3 cellular contexts compared by ENCODE assay signal in the genomic region with DNA sequence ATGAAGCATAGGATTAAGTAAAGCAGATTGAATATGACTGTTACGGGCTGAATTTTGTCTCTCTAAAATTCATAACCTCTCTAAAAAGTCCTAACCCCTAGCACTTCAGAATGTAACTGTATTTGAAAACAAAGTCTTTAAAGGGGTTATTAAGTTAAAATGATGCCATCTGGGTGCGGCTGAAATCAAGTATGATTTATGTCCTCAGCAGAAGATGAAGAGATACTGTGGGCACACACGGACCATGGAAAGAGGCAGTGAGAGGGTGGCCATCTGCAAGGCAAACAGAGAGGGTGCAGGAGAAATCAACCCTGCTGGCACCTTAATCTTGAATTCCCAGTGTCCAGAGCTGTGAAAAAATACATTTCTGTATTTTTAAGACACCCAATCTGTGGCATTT.
TF ChIP-seq lines count a peak whose summit lies in the region.

No MANE protein-coding gene starts in this region.

TF ChIP-seq in SK-N-SH, 30 proteins besides CTCF, POLR2A, EP300 and RAD21 (continued from another document):
- TF ChIP-seq SMC3 (IDR thresholded peaks at IDR 0.05; ENCODE audit: low read depth, low read length) (no peak), GATA2 (CRISPR knock-in tag; IDR thresholded peaks at IDR 0.05) (peak; percentile 54; the same call in 1 of the 2 replicates), SIN3A (IDR thresholded peaks at IDR 0.05; ENCODE audit: borderline replicate concordance, low read depth, low read length) (no peak), POLR2AphosphoS5 (IDR thresholded peaks at IDR 0.05; ENCODE audit: low read depth, low read length) (no peak), RXRA (IDR thresholded peaks at IDR 0.05; ENCODE audit: borderline replicate concordance, low read depth) (no peak), MXI1 (IDR thresholded peaks at IDR 0.05; ENCODE audit: low read depth, low read length) (no peak), FOXJ3 (CRISPR knock-in tag; IDR thresholded peaks at IDR 0.05) (no peak)
TF ChIP-seq in SK-N-SH: peak in this region for 1.

TF ChIP-seq in SK-N-SH treated with all-trans-retinoic acid at 6 μM for 48 hours, 23 proteins besides CTCF, POLR2A, EP300 and RAD21 (continued from another document and continues in another):
- TF ChIP-seq, protein P1, sequence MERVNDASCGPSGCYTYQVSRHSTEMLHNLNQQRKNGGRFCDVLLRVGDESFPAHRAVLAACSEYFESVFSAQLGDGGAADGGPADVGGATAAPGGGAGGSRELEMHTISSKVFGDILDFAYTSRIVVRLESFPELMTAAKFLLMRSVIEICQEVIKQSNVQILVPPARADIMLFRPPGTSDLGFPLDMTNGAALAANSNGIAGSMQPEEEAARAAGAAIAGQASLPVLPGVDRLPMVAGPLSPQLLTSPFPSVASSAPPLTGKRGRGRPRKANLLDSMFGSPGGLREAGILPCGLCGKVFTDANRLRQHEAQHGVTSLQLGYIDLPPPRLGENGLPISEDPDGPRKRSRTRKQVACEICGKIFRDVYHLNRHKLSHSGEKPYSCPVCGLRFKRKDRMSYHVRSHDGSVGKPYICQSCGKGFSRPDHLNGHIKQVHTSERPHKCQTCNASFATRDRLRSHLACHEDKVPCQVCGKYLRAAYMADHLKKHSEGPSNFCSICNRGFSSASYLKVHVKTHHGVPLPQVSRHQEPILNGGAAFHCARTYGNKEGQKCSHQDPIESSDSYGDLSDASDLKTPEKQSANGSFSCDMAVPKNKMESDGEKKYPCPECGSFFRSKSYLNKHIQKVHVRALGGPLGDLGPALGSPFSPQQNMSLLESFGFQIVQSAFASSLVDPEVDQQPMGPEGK (CRISPR knock-in tag; IDR thresholded peaks at IDR 0.05; ENCODE audit: borderline replicate concordance): no peak
- TF ChIP-seq PPARA (CRISPR knock-in tag; IDR thresholded peaks at IDR 0.05; ENCODE audit: borderline replicate concordance) (no peak), ZFP30 (CRISPR knock-in tag; IDR thresholded peaks at IDR 0.05) (no peak), ESRRG (CRISPR knock-in tag; IDR thresholded peaks at IDR 0.05) (no peak), GLIS3 (CRISPR knock-in tag; IDR thresholded peaks at IDR 0.05) (no peak), OSR1 (CRISPR knock-in tag; IDR thresholded peaks at IDR 0.05) (no peak), BACH2 (CRISPR knock-in tag; IDR thresholded peaks at IDR 0.05; ENCODE audit: borderline replicate concordance) (no peak), ZNF70 (CRISPR knock-in tag; IDR thresholded peaks at IDR 0.05) (no peak), ISL1 (CRISPR knock-in tag; IDR thresholded peaks at IDR 0.05) (no peak), ZNF565 (CRISPR knock-in tag; conservative IDR thresholded peaks at IDR 0.05; ENCODE audit: low read depth) (no peak), ZC3H10 (CRISPR knock-in tag; IDR thresholded peaks at IDR 0.05) (no peak), TCF4 (CRISPR knock-in tag; IDR thresholded peaks at IDR 0.05; ENCODE audit: borderline replicate concordance) (no peak), CSDC2 (CRISPR knock-in tag; IDR thresholded peaks at IDR 0.05) (no peak), CSRNP3 (CRISPR knock-in tag; IDR thresholded peaks at IDR 0.05) (no peak)
- TF ChIP-seq, protein P2, sequence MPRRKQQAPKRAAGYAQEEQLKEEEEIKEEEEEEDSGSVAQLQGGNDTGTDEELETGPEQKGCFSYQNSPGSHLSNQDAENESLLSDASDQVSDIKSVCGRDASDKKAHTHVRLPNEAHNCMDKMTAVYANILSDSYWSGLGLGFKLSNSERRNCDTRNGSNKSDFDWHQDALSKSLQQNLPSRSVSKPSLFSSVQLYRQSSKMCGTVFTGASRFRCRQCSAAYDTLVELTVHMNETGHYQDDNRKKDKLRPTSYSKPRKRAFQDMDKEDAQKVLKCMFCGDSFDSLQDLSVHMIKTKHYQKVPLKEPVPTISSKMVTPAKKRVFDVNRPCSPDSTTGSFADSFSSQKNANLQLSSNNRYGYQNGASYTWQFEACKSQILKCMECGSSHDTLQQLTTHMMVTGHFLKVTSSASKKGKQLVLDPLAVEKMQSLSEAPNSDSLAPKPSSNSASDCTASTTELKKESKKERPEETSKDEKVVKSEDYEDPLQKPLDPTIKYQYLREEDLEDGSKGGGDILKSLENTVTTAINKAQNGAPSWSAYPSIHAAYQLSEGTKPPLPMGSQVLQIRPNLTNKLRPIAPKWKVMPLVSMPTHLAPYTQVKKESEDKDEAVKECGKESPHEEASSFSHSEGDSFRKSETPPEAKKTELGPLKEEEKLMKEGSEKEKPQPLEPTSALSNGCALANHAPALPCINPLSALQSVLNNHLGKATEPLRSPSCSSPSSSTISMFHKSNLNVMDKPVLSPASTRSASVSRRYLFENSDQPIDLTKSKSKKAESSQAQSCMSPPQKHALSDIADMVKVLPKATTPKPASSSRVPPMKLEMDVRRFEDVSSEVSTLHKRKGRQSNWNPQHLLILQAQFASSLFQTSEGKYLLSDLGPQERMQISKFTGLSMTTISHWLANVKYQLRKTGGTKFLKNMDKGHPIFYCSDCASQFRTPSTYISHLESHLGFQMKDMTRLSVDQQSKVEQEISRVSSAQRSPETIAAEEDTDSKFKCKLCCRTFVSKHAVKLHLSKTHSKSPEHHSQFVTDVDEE (CRISPR knock-in tag; IDR thresholded peaks at IDR 0.05): no peak
- TF ChIP-seq, protein P3, sequence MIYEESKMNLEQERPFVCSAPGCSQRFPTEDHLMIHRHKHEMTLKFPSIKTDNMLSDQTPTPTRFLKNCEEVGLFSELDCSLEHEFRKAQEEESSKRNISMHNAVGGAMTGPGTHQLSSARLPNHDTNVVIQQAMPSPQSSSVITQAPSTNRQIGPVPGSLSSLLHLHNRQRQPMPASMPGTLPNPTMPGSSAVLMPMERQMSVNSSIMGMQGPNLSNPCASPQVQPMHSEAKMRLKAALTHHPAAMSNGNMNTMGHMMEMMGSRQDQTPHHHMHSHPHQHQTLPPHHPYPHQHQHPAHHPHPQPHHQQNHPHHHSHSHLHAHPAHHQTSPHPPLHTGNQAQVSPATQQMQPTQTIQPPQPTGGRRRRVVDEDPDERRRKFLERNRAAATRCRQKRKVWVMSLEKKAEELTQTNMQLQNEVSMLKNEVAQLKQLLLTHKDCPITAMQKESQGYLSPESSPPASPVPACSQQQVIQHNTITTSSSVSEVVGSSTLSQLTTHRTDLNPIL (CRISPR knock-in tag; IDR thresholded peaks at IDR 0.05; ENCODE audit: low read depth): no peak

TF ChIP-seq in K562, 482 proteins besides CTCF, POLR2A, EP300 and RAD21 (continued from another document):
- TF ChIP-seq, protein P4, sequence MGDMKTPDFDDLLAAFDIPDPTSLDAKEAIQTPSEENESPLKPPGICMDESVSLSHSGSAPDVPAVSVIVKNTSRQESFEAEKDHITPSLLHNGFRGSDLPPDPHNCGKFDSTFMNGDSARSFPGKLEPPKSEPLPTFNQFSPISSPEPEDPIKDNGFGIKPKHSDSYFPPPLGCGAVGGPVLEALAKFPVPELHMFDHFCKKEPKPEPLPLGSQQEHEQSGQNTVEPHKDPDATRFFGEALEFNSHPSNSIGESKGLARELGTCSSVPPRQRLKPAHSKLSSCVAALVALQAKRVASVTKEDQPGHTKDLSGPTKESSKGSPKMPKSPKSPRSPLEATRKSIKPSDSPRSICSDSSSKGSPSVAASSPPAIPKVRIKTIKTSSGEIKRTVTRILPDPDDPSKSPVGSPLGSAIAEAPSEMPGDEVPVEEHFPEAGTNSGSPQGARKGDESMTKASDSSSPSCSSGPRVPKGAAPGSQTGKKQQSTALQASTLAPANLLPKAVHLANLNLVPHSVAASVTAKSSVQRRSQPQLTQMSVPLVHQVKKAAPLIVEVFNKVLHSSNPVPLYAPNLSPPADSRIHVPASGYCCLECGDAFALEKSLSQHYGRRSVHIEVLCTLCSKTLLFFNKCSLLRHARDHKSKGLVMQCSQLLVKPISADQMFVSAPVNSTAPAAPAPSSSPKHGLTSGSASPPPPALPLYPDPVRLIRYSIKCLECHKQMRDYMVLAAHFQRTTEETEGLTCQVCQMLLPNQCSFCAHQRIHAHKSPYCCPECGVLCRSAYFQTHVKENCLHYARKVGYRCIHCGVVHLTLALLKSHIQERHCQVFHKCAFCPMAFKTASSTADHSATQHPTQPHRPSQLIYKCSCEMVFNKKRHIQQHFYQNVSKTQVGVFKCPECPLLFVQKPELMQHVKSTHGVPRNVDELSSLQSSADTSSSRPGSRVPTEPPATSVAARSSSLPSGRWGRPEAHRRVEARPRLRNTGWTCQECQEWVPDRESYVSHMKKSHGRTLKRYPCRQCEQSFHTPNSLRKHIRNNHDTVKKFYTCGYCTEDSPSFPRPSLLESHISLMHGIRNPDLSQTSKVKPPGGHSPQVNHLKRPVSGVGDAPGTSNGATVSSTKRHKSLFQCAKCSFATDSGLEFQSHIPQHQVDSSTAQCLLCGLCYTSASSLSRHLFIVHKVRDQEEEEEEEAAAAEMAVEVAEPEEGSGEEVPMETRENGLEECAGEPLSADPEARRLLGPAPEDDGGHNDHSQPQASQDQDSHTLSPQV (IDR thresholded peaks at IDR 0.05): no peak
- no peak for TF ChIP-seq HOXB6 (CRISPR knock-in tag; IDR thresholded peaks at IDR 0.05; ENCODE audit: borderline replicate concordance)
- no peak for TF ChIP-seq ZNF79 (CRISPR knock-in tag; IDR thresholded peaks at IDR 0.05; ENCODE audit: low read depth)
- TF ChIP-seq, protein P5, sequence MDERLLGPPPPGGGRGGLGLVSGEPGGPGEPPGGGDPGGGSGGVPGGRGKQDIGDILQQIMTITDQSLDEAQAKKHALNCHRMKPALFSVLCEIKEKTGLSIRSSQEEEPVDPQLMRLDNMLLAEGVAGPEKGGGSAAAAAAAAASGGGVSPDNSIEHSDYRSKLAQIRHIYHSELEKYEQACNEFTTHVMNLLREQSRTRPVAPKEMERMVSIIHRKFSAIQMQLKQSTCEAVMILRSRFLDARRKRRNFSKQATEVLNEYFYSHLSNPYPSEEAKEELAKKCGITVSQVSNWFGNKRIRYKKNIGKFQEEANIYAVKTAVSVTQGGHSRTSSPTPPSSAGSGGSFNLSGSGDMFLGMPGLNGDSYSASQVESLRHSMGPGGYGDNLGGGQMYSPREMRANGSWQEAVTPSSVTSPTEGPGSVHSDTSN (CRISPR knock-in tag; IDR thresholded peaks at IDR 0.05; ENCODE audit: low read depth): no peak
- TF ChIP-seq, protein P5 (tag; conservative IDR thresholded peaks at IDR 0.05; ENCODE audit: low read depth): 0 out of 2 replicates have a peak, but pooled peaks have one; percentile 15
